ENCODE assay signal across 1 cellular context in the genomic region with DNA sequence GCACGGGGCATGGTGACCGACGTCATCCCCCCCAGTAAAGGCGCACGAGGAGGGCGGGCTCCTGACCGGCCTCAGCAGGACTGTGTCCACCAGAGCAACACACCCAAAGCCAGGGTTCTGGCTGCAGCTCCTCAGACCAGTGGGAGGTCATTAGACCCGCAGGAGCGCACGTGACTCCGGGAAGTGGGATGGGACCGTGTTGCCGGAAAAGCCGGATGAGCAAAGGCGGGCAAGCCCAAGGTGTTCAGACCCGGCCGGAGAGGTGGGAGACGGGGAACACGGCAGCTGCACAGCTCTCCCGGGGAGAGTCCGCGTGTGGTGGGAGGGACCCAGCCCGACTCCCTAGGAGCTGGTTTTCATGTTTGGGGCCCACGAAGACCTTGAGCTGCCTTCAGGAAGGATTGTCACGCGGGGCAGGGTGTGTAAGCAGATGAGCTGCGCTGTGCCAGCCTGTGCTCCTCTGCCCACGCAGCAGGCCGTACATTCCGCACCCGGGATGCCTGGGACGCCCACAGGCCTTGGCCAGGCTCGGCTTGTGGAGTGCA.
TF ChIP-seq lines count a peak whose summit lies in the region.

No MANE protein-coding gene starts in this region.

TF ChIP-seq in HepG2, 621 proteins besides CTCF, POLR2A, EP300 and RAD21 (continued from another document):
- TF ChIP-seq SRSF1 (optimal IDR thresholded peaks at IDR 0.05; ENCODE audit: low read depth, low read length): no peak
